Comparison of ENCODE assay signal across 8 cellular contexts in the genomic region with DNA sequence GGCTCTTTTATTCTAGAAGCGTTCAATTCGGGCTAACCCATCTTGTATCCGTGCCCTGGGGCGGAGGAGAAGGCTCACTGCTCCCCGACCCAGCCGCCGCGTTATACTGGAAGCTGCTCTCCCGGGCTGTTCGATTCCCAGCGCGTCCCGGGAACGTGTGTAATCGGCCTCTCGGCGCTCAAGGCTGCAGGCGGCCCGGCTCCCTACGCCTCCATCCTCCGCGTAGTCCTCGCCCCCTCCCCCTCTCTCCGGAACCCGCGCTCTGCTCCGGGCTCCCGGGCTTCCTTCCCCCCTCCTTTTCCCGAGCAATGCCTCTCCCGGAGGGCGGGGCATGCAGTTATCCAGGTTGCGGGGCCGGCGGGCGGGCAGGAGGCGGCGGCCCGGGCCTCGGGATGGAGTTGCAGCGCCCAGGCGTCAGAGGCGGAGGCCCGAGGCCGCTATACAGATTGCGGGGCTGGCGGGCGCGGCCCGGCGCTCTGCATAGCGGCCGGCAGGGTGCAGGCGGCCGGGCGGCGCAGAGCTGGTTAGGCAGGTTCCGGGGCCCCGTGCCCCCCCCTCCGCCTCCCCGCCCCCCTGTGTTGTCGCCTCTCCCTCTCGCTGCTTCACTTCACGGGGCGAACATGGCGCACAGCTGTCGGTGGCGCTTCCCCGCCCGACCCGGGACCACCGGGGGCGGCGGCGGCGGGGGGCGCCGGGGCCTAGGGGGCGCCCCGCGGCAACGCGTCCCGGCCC.
DNase-seq lines count a peak whose midpoint lies in the region; ATAC-seq and TF ChIP-seq lines count a peak whose summit lies in the region.

A gene (plus strand): TSS at position 600 of the 732 bp plus-strand sequence. CDS start 21 bp downstream, at position 621.

- peak; percentile 46 for TF ChIP-seq POLR2A in GM18505 (IDR thresholded peaks at IDR 0.05; ENCODE audit: borderline replicate concordance, extremely low read depth, insufficient read depth, insufficient read length)

- H3K4me3 ChIP-seq in astrocyte of the spinal cord (ENCODE audit: low read depth, low read length) (peak within 1 kb of the TSS; percentile 90), retinal pigment epithelial cell (ENCODE audit: low read length) (peak within 1 kb of the TSS; percentile 81)

- in situ Hi-C loops in astrocyte of the spinal cord (cut with HindIII; ENCODE audit: low sequenced_read_pairs) = no loop called here

- TF ChIP-seq CTCF in astrocyte of the spinal cord (IDR thresholded peaks at IDR 0.05; ENCODE audit: low read depth, low read length) (no peak), retinal pigment epithelial cell (conservative IDR thresholded peaks at IDR 0.05; ENCODE audit: low read depth, low read length) (no peak)

- ATAC-seq in GM18505 (IDR thresholded peaks at IDR 0.05; ENCODE audit: unreplicated experiment) = peak; percentile 61
- ATAC-seq in HG03039 (IDR thresholded peaks at IDR 0.05; ENCODE audit: unreplicated experiment) = peak; percentile 60
- ATAC-seq in GM18858 (IDR thresholded peaks at IDR 0.05; ENCODE audit: unreplicated experiment) = no peak

- DNase-seq in NCI-H2081 treated with DMSO at 0.1 percent for 48 hours (lab: John Stamatoyannopoulos, UW) (peak; percentile 84), T1000 (lab: John Stamatoyannopoulos, UW) (peak; percentile 95), astrocyte of the spinal cord (ENCODE audit: low read depth, low spot score) (peak; percentile 99), hippocampal formation (lab: John Stamatoyannopoulos, UW) (peak; percentile 96 to 98), retinal pigment epithelial cell (ENCODE audit: low read depth) (peak; percentile 82)
